In genomic region chr9:112180387-112180881, GRCh38 we compare ENCODE assay signal across 9 cellular contexts. TPM values are rescaled to one million over a fixed set of nuclear protein-coding genes. Genes with fewer than 3 reads are reported as not detected.
A peak's percentile ranks its signal among the peaks of the same experiment; 100 is the strongest.
DNase-seq lines count a peak whose midpoint lies in the region; ATAC-seq and TF ChIP-seq lines count a peak whose summit lies in the region.
"Had no signal": no experiment of that assay in that cellular context is flagged by ENCODE, and none has a peak within 500 bp of the region (broad histone marks: within the 10 kb centered on the region; RNA-seq: fewer than 3 reads in every experiment).

No MANE protein-coding gene starts in this region.

- no peak for TF ChIP-seq CTCF in left ventricle myocardium inferior (IDR thresholded peaks at IDR 0.05; ENCODE audit: borderline replicate concordance)

- H3K27ac ChIP-seq in left ventricle myocardium inferior (replicated peaks): peak overlapping the region; percentile 56

- peaks cover 6% of the 10 kb centered on the region for H3K36me3 Mint-ChIP-seq in T-helper 2 cell treated with Interferon-gamma antibody and Interleukin-4, amounts not matched to agents 5 μg/mL and 100 μg/mL, for 36 hours (ENCODE audit: low read depth)

- TF ChIP-seq POLR2A in erythroblast (IDR thresholded peaks at IDR 0.05; ENCODE audit: low read length): no peak

- H3K27me3 Mint-ChIP-seq in T-helper 2 cell treated with Interferon-gamma antibody and Interleukin-4, amounts not matched to agents 5 μg/mL and 100 μg/mL, for 36 hours (ENCODE audit: low read depth): peaks cover 5% of the 10 kb centered on the region
- H3K27me3 Mint-ChIP-seq in stimulated activated naive CD8-positive, alpha-beta T cell treated with anti-CD3 and anti-CD28 coated beads, Interleukin-15, amount 100 ng/mL, for 72 hours: peaks cover 34% of the 10 kb centered on the region

- peaks cover 12% of the 10 kb centered on the region for H3K4me1 ChIP-seq in left ventricle myocardium inferior

- no peaks in the 10 kb centered on the region for H3K36me3 ChIP-seq in left ventricle myocardium inferior
- H3K36me3 ChIP-seq: heart right ventricle had no signal

- peak overlapping the region; percentile 70 for H3K4me3 Mint-ChIP-seq in T-helper 2 cell treated with Interferon-gamma antibody and Interleukin-4, amounts not matched to agents 5 μg/mL and 100 μg/mL, for 36 hours
- peak overlapping the region; percentile 41 to 60 for H3K4me3 Mint-ChIP-seq in stimulated activated naive CD8-positive, alpha-beta T cell treated with anti-CD3 and anti-CD28 coated beads, Interleukin-15, amount 100 ng/mL, for 72 hours

- no peaks in the 10 kb centered on the region for H3K9me3 ChIP-seq in left ventricle myocardium inferior (replicated peaks)
- H3K9me3 ChIP-seq: heart right ventricle had no signal

- H3K4me1 Mint-ChIP-seq in T-helper 2 cell treated with Interferon-gamma antibody and Interleukin-4, amounts not matched to agents 5 μg/mL and 100 μg/mL, for 36 hours (ENCODE audit: low read depth): peaks cover 57% of the 10 kb centered on the region
- peaks cover 23% of the 10 kb centered on the region for H3K4me1 Mint-ChIP-seq in stimulated activated naive CD8-positive, alpha-beta T cell treated with anti-CD3 and anti-CD28 coated beads, Interleukin-15, amount 100 ng/mL, for 72 hours

- no peak for ATAC-seq in left cardiac atrium
- peak; percentile 94 for ATAC-seq in stimulated activated naive CD8-positive, alpha-beta T cell treated with anti-CD3 and anti-CD28 coated beads, Interleukin-15, amount 100 ng/mL, for 72 hours
- no peak for ATAC-seq in GM19324 (IDR thresholded peaks at IDR 0.05; ENCODE audit: low FRiP score, unreplicated experiment)

- DNase-seq in left ventricle myocardium inferior (no peak), left cardiac atrium (no peak), erythroblast (lab: John Stamatoyannopoulos, UW) (peak; percentile 59 to 76), NCI-H748 treated with DMSO at 0.1 percent for 48 hours (lab: John Stamatoyannopoulos, UW) (no peak), NCI-H748 (lab: John Stamatoyannopoulos, UW; ENCODE audit: unreplicated experiment) (no peak)
- DNase-seq in T-helper 2 cell treated with Interferon-gamma antibody and Interleukin-4, amounts not matched to agents 5 μg/mL and 100 μg/mL, for 36 hours (ENCODE audit: low spot score): peak; percentile 72
- DNase-seq in stimulated activated naive CD8-positive, alpha-beta T cell treated with anti-CD3 and anti-CD28 coated beads, Interleukin-15, amount 100 ng/mL, for 72 hours: peak; percentile 49 to 64

- no peaks in the 10 kb centered on the region for H3K27me3 ChIP-seq in left ventricle myocardium inferior (ENCODE audit: low read depth)
- H3K27me3 ChIP-seq: heart right ventricle had no signal

- H3K9me3 Mint-ChIP-seq in T-helper 2 cell treated with Interferon-gamma antibody and Interleukin-4, amounts not matched to agents 5 μg/mL and 100 μg/mL, for 36 hours: peaks cover 8% of the 10 kb centered on the region
- H3K9me3 Mint-ChIP-seq in stimulated activated naive CD8-positive, alpha-beta T cell treated with anti-CD3 and anti-CD28 coated beads, Interleukin-15, amount 100 ng/mL, for 72 hours: peaks cover 8 to 10% of the 10 kb centered on the region in 2 donors

- intact Hi-C loops in left ventricle myocardium inferior (cut with micrococcal nuclease) (no loop called here), left cardiac atrium (cut with DNase I) (no loop called here)

- no peak overlapping the region for H3K4me3 ChIP-seq in left ventricle myocardium inferior
- H3K4me3 ChIP-seq: heart right ventricle had no signal

- H3K27ac Mint-ChIP-seq in T-helper 2 cell treated with Interferon-gamma antibody and Interleukin-4, amounts not matched to agents 5 μg/mL and 100 μg/mL, for 36 hours: peak overlapping the region; percentile 87
- peak overlapping the region in 1 of 2 donors; percentile 44 for H3K27ac Mint-ChIP-seq in stimulated activated naive CD8-positive, alpha-beta T cell treated with anti-CD3 and anti-CD28 coated beads, Interleukin-15, amount 100 ng/mL, for 72 hours

RNA-seq across cellular contexts. Expression of gene SUSD1, which starts 5.3 kb away (rescaled TPM):
- total RNA-seq in left ventricle myocardium inferior: 5.1 TPM
- 10 to 100 TPM in 1 of 2 donors, 1 to 10 TPM in 1; 9.4 to 13.7 TPM for total RNA-seq in left cardiac atrium

Comparison
In these comparisons a context has a peak if more than half of its experiments do, and no peak if none do; other contexts are left out.
1. DNase-seq: peak in T-helper 2 cell treated with Interferon-gamma antibody and Interleukin-4, amounts not matched to agents 5 μg/mL and 100 μg/mL, for 36 hours (single experiment), erythroblast (2 of 2) and stimulated activated naive CD8-positive, alpha-beta T cell treated with anti-CD3 and anti-CD28 coated beads, Interleukin-15, amount 100 ng/mL, for 72 hours (2 of 2); none in left ventricle myocardium inferior (single experiment), left cardiac atrium (single experiment), NCI-H748 treated with DMSO at 0.1 percent for 48 hours (single experiment) and NCI-H748 (single experiment).